Comparison of ENCODE assay signal across 22 cellular contexts in genomic region chr2:157231476-157231875, GRCh38. TPM values are rescaled to one million over a fixed set of nuclear protein-coding genes. Genes with fewer than 3 reads are reported as not detected.
"Had no signal": no experiment of that assay in that cellular context is flagged by ENCODE, and none has a peak within 500 bp of the region (broad histone marks: within the 10 kb centered on the region; RNA-seq: fewer than 3 reads in every experiment).

No MANE protein-coding gene starts in this region.

- ATAC-seq: heart left ventricle; left lung; lower lobe of right lung; natural killer cell; stimulated activated naive B cell treated with anti-CD40 and anti-IgM and Interleukin-4, amounts not matched to agents 10 μg/mL and 1 μg/mL and 100 μg/mL, for 72 hours had no signal

- H3K4me3 Mint-ChIP-seq: memory B cell; mesothelial cell of epicardium; natural killer cell; neural crest cell; stimulated activated naive B cell treated with anti-CD40 and anti-IgM and Interleukin-4, amounts not matched to agents 10 μg/mL and 1 μg/mL and 100 μg/mL, for 72 hours had no signal

- H3K27ac Mint-ChIP-seq: memory B cell; mesothelial cell of epicardium; natural killer cell; stimulated activated naive B cell treated with anti-CD40 and anti-IgM and Interleukin-4, amounts not matched to agents 10 μg/mL and 1 μg/mL and 100 μg/mL, for 72 hours had no signal

- DNase-seq: cortex of kidney; dorsolateral prefrontal cortex; effector CD8-positive, alpha-beta T cell; heart left ventricle; hypothalamus; left lung; lower lobe of right lung; natural killer cell; posterior cingulate gyrus; sigmoid colon; stimulated activated CD4-positive, alpha-beta T cell treated with anti-CD3 and anti-CD28 coated beads, Interleukin-2, amount 100 ng/mL, for 24 hours; stimulated activated CD4-positive, alpha-beta T cell treated with anti-CD3 and anti-CD28 coated beads, Interleukin-4, amount 100 ng/mL, for 4 hours; stimulated activated naive B cell treated with anti-CD40 and anti-IgM and Interleukin-4, amounts not matched to agents 10 μg/mL and 1 μg/mL and 100 μg/mL, for 72 hours; stomach; substantia nigra; transverse colon had no signal

- H3K4me3 ChIP-seq: dorsolateral prefrontal cortex, heart left ventricle, left lung, lower lobe of right lung, sigmoid colon, skin epidermis, stomach, thoracic aorta, transverse colon had no signal

- H3K9me3 Mint-ChIP-seq: neural crest cell had no signal

- H3K4me1 Mint-ChIP-seq: memory B cell; mesothelial cell of epicardium; natural killer cell; neural crest cell; stimulated activated naive B cell treated with anti-CD40 and anti-IgM and Interleukin-4, amounts not matched to agents 10 μg/mL and 1 μg/mL and 100 μg/mL, for 72 hours had no signal

RNA-seq across cellular contexts. Expression of gene GALNT5, which starts 26.0 kb away (rescaled TPM):
- total RNA-seq: natural killer cell, pulmonary artery endothelial cell had no signal
